17 cellular contexts compared by ENCODE assay signal in the genomic region with DNA sequence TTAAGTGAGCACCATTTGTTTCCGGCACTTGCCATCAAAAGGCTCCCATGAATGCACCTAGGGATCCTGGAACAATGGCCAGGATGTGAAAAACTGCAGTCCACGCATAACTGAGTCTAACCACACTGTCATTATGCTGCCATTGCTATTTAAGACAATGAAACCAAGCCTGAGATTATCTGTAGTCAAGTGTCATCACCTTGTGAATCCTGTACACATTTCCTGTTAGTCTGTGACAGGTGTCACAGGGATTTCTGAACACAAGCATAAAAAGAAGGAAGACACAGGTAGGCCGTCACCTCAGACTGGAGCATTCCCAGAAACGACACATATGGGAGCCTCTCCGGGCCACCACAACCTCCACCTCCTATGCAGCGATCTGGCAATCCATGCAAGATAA.
"Had no signal": no experiment of that assay in that cellular context is flagged by ENCODE, and none has a peak within 500 bp of the region (broad histone marks: within the 10 kb centered on the region; RNA-seq: fewer than 3 reads in every experiment).

No MANE protein-coding gene starts in this region.

- H3K27me3 ChIP-seq: gastrocnemius medialis, heart left ventricle, pancreas, sigmoid colon, thyroid gland, uterus had no signal

- ATAC-seq: gastrocnemius medialis; heart left ventricle; pancreas; stimulated activated effector memory CD8-positive, alpha-beta T cell treated with anti-CD3 and anti-CD28 coated beads, Interleukin-12 subunit alpha, Interleukin-12 subunit beta, amount 100 ng/mL, for 72 hours had no signal

- DNase-seq: activated CD4-positive, alpha-beta T cell treated with anti-CD3 and anti-CD28 coated beads for 1 hour; activated CD8-positive, alpha-beta memory T cell treated with anti-CD3 and anti-CD28 coated beads, Interleukin-2, amount 50 U/mL, for 48 hours; aorta; cerebellar nuclear complex; gastrocnemius medialis; heart left ventricle; immature natural killer cell; pancreas; sigmoid colon; SK-N-SH; stimulated activated CD4-positive, alpha-beta T cell treated with anti-CD3 and anti-CD28 coated beads, Interleukin-1b, Interleukin-23, amount 100 ng/mL, for 48 hours; T-helper 1 cell; thyroid gland; uterus had no signal

- H3K36me3 ChIP-seq: gastrocnemius medialis, heart left ventricle, pancreas, sigmoid colon, thyroid gland, uterus had no signal

- H3K27ac ChIP-seq: gastrocnemius medialis, heart left ventricle, pancreas, sigmoid colon, thyroid gland, uterus had no signal

- H3K9me3 Mint-ChIP-seq: activated T-helper 2 cell treated with anti-CD3 and anti-CD28 coated beads, Interferon-gamma antibody, Interleukin-2, Interleukin-4, amounts not matched to agents 10 μg/mL and 5 μg/mL and 100 μg/mL, durations not matched to agents 14 hours and 24 hours and 36 hours; dendritic cell treated with granulocyte-macrophage colony-stimulating factor and Interleukin-4, amounts not matched to agents 40 ng/mL and 50 ng/mL, for 4 days; immature natural killer cell; stimulated activated effector memory CD8-positive, alpha-beta T cell treated with anti-CD3 and anti-CD28 coated beads, Interleukin-12 subunit alpha, Interleukin-12 subunit beta, amount 100 ng/mL, for 72 hours had no signal

- H3K9me3 ChIP-seq: gastrocnemius medialis, heart left ventricle, pancreas, sigmoid colon, SK-N-SH, thyroid gland, uterus had no signal

- H3K27ac Mint-ChIP-seq: activated T-helper 2 cell treated with anti-CD3 and anti-CD28 coated beads, Interferon-gamma antibody, Interleukin-2, Interleukin-4, amounts not matched to agents 10 μg/mL and 5 μg/mL and 100 μg/mL, durations not matched to agents 14 hours and 24 hours and 36 hours; dendritic cell treated with granulocyte-macrophage colony-stimulating factor and Interleukin-4, amounts not matched to agents 40 ng/mL and 50 ng/mL, for 4 days; immature natural killer cell; stimulated activated effector memory CD8-positive, alpha-beta T cell treated with anti-CD3 and anti-CD28 coated beads, Interleukin-12 subunit alpha, Interleukin-12 subunit beta, amount 100 ng/mL, for 72 hours had no signal

- H3K36me3 Mint-ChIP-seq: immature natural killer cell; stimulated activated effector memory CD8-positive, alpha-beta T cell treated with anti-CD3 and anti-CD28 coated beads, Interleukin-12 subunit alpha, Interleukin-12 subunit beta, amount 100 ng/mL, for 72 hours had no signal

- H3K4me1 Mint-ChIP-seq: immature natural killer cell; stimulated activated effector memory CD8-positive, alpha-beta T cell treated with anti-CD3 and anti-CD28 coated beads, Interleukin-12 subunit alpha, Interleukin-12 subunit beta, amount 100 ng/mL, for 72 hours had no signal

- H3K4me3 ChIP-seq: gastrocnemius medialis, heart left ventricle, pancreas, sigmoid colon, thyroid gland, uterus had no signal

- H3K4me1 ChIP-seq: gastrocnemius medialis, heart left ventricle, pancreas, sigmoid colon, uterus had no signal

- H3K4me3 Mint-ChIP-seq: dendritic cell treated with granulocyte-macrophage colony-stimulating factor and Interleukin-4, amounts not matched to agents 40 ng/mL and 50 ng/mL, for 4 days; immature natural killer cell; stimulated activated effector memory CD8-positive, alpha-beta T cell treated with anti-CD3 and anti-CD28 coated beads, Interleukin-12 subunit alpha, Interleukin-12 subunit beta, amount 100 ng/mL, for 72 hours had no signal
